13 cellular contexts compared by ENCODE assay signal in genomic region chr16:56301391-56301850, GRCh38.
DNase-seq lines count a peak whose midpoint lies in the region; ATAC-seq and TF ChIP-seq lines count a peak whose summit lies in the region.
"Had no signal": no experiment of that assay in that cellular context is flagged by ENCODE, and none has a peak within 500 bp of the region (broad histone marks: within the 10 kb centered on the region; RNA-seq: fewer than 3 reads in every experiment).

No MANE protein-coding gene starts in this region.

- peaks cover 43% of the 10 kb centered on the region for H3K4me1 Mint-ChIP-seq in nephron

- no peaks in the 10 kb centered on the region for H3K9me3 ChIP-seq in BLaER1
- H3K9me3 ChIP-seq: body of pancreas had no signal

- H4K20me1 ChIP-seq in BLaER1: no peaks in the 10 kb centered on the region

- no peaks in the 10 kb centered on the region for H3K36me3 ChIP-seq in BLaER1

- no peak for ATAC-seq in HG03139 (IDR thresholded peaks at IDR 0.05; ENCODE audit: unreplicated experiment)
- ATAC-seq: body of pancreas had no signal

- peaks cover 12% of the 10 kb centered on the region for H3K27me3 Mint-ChIP-seq in nephron (ENCODE audit: low read depth)

- H3K27me3 ChIP-seq in BLaER1: no peaks in the 10 kb centered on the region
- H3K27me3 ChIP-seq: body of pancreas had no signal

- H3K4me3 ChIP-seq in BLaER1: no peak overlapping the region
- H3K4me3 ChIP-seq in choroid plexus epithelial cell (ENCODE audit: low read depth, low read length): no peak overlapping the region
- H3K4me3 ChIP-seq: body of pancreas had no signal

- TF ChIP-seq CTCF in choroid plexus epithelial cell (conservative IDR thresholded peaks at IDR 0.05; ENCODE audit: low read depth, low read length): no peak
- no peak for TF ChIP-seq CTCF in nephron (IDR thresholded peaks at IDR 0.05; ENCODE audit: unreplicated experiment in 3 of 3)

- DNase-seq in LHCN-M2 (ENCODE audit: low read depth) (peak; percentile 11), choroid plexus epithelial cell (ENCODE audit: low read depth) (peak; percentile 51), germinal center (ENCODE audit: low spot score) (no peak), retina (no peak)
- DNase-seq in activated effector memory CD4-positive, alpha-beta T cell treated with Interleukin-2 at 50 U/mL for 16 hours: no peak
- DNase-seq: body of pancreas, MV-4-11, T-helper 9 cell had no signal

- H3K9ac ChIP-seq in BLaER1: no peak overlapping the region
- H3K9ac ChIP-seq: parathyroid adenoma had no signal

- peak overlapping the region; percentile 9 to 59 (median 27) for H3K27ac Mint-ChIP-seq in nephron

- H3K36me3 Mint-ChIP-seq in nephron (ENCODE audit: low read depth): no peaks in the 10 kb centered on the region

- H3K9me3 Mint-ChIP-seq in nephron: no peaks in the 10 kb centered on the region

- H3K4me1 ChIP-seq in BLaER1: peaks cover 52% of the 10 kb centered on the region
- H3K4me1 ChIP-seq: body of pancreas had no signal

- H3K27ac ChIP-seq in BLaER1: no peak overlapping the region
- H3K27ac ChIP-seq: body of pancreas, C4-2B, parathyroid adenoma had no signal

- peak overlapping the region; percentile 44 for H3K4me2 ChIP-seq in BLaER1

- H3K4me3 Mint-ChIP-seq in nephron: no peak overlapping the region

Comparison
In these comparisons a context has a peak if more than half of its experiments do, and no peak if none do; other contexts are left out.
1. DNase-seq: peak in LHCN-M2 (single experiment) and choroid plexus epithelial cell (single experiment); none in germinal center (single experiment), activated effector memory CD4-positive, alpha-beta T cell treated with Interleukin-2 at 50 U/mL for 16 hours (single experiment) and retina (single experiment).